8 cellular contexts compared by ENCODE assay signal in the genomic region with DNA sequence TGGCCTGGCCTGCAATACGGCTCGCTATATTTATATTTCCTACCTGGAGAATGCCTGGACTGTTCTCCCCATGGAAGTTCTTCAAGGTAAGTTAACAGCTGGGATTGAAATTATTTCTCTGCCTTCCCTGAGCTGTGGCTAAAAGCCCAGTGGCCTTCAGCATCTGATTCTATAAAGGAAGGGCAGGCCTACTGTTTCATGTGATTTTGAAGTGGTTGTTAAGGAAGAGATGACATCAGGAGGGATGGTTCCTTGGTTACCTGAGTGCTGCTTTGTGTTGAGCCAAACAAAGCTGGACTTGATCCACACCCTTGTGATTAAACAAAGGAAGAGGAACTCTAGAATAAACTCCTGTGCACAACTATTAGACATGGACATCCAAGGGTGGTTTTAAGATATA.
DNase-seq lines count a peak whose midpoint lies in the region; ATAC-seq and TF ChIP-seq lines count a peak whose summit lies in the region.

No MANE protein-coding gene starts in this region.

- 58 to 72% methylated on average over 2 of the region's 2 CpGs for WGBS in testis, 2 donors

- H3K27ac ChIP-seq in SJSA1 (peak overlapping the region; percentile 69), testis (peak overlapping the region; percentile 83 to 89)

- no peak for TF ChIP-seq CTCF in testis (IDR thresholded peaks at IDR 0.05)

- no peaks in the 10 kb centered on the region for H3K9me3 ChIP-seq in SJSA1 (replicated peaks)
- H3K9me3 ChIP-seq in testis = no peaks in the 10 kb centered on the region

- DNase-seq in Right ventricle myocardium inferior (ENCODE audit: missing footprints) = no peak
- DNase-seq in cardiac septum (ENCODE audit: low spot score) = no peak
- peak in 1 of 2 experiments; percentile 48 for DNase-seq in SJSA1 (ENCODE audit: low read depth in 1 of 2, low spot score in 2 of 2)
- peak; percentile 60 for DNase-seq in glomerular visceral epithelial cell (ENCODE audit: extremely low spot score)
- no peak for DNase-seq in testis
- DNase-seq in activated T-cell treated with anti-CD3 and anti-CD28 coated beads, Interleukin-2, amount 50 U/mL, for 1 hour = no peak

- H3K27me3 ChIP-seq in SJSA1 (replicated peaks) = no peaks in the 10 kb centered on the region
- no peaks in the 10 kb centered on the region for H3K27me3 ChIP-seq in testis

- ATAC-seq in Right ventricle myocardium inferior (peak; percentile 92), GM21717 (IDR thresholded peaks at IDR 0.05; ENCODE audit: unreplicated experiment) (no peak), HG03196 (IDR thresholded peaks at IDR 0.05; ENCODE audit: unreplicated experiment) (no peak)

- H3K36me3 ChIP-seq in SJSA1 (no peaks in the 10 kb centered on the region; the same call in 1 of the 2 replicates), testis (ENCODE audit: low read depth, missing control alignments) (no peaks in the 10 kb centered on the region)

- TF ChIP-seq POLR2A in testis (IDR thresholded peaks at IDR 0.05) = no peak

- intact Hi-C loops in Right ventricle myocardium inferior (cut with DNase I) = loop anchor here (5.0 kb wide), 2 partner anchors 62 to 287 kb away; a partner anchor contains a TSS
- intact Hi-C loops in cardiac septum (cut with DNase I) = loop anchor here (1.0 to 2.0 kb wide), 2 partner anchors 61 to 179 kb away; a partner anchor contains a TSS
- intact Hi-C loops in testis (cut with DNase I; ENCODE audit: low total_unique reads) = no loop called here

- H3K4me3 ChIP-seq in SJSA1 = no peak overlapping the region
- no peak overlapping the region for H3K4me3 ChIP-seq in testis

- H3K4me1 ChIP-seq in SJSA1 (replicated peaks) (peaks cover 52% of the 10 kb centered on the region), testis (peaks cover 34% of the 10 kb centered on the region)
